In genomic region chr9:37184905-37185867, GRCh38 we compare ENCODE assay signal across 25 cellular contexts.
DNase-seq lines count a peak whose midpoint lies in the region; ATAC-seq and TF ChIP-seq lines count a peak whose summit lies in the region.
"Had no signal": no experiment of that assay in that cellular context is flagged by ENCODE, and none has a peak within 500 bp of the region (broad histone marks: within the 10 kb centered on the region; RNA-seq: fewer than 3 reads in every experiment).

No MANE protein-coding gene starts in this region.

- no peak for ATAC-seq in DND-41 (ENCODE audit: insufficient read depth, low read depth)
- no peak; the same call in 2 of the 3 replicates for ATAC-seq in GM23338
- ATAC-seq: activated CD8-positive, alpha-beta memory T cell treated with anti-CD3 and anti-CD28 coated beads, Interleukin-2, amount 10 ng/mL, durations not matched to agents 7 days and 5 days; mucosa of descending colon had no signal

- DNase-seq in DND-41 (no peak), GM23338 (ENCODE audit: low spot score) (no peak), OCI-M1 (lab: John Stamatoyannopoulos, UW) (peak; percentile 57), lower leg skin (ENCODE audit: low spot score in 2 of 2) (no peak), NCI-H2029 treated with DMSO at 0.1 percent for 48 hours (lab: John Stamatoyannopoulos, UW) (no peak)
- DNase-seq in activated CD4-positive, alpha-beta T cell treated with anti-CD3 and anti-CD28 coated beads, Interleukin-2, amount 10 ng/mL, durations not matched to agents 24 days and 14 days: no peak
- DNase-seq: activated CD4-positive, alpha-beta T cell treated with anti-CD3 and anti-CD28 coated beads, Interleukin-2, amount 50 U/mL, for 1 hour; activated CD8-positive, alpha-beta memory T cell treated with anti-CD3 and anti-CD28 coated beads, Interleukin-2, amount 10 ng/mL, durations not matched to agents 7 days and 5 days; activated naive CD4-positive, alpha-beta T cell treated with Interleukin-2 at 50 U/mL for 16 hours; activated T-cell treated with anti-CD3 and anti-CD28 coated beads, Interleukin-2, amount 50 U/mL, for 48 hours; amygdala; Caco-2; effector CD4-positive, alpha-beta T cell; glutamatergic neuron; HFFc6; mucosa of descending colon; NCI-H1092 treated with DMSO at 0.1 percent for 48 hours; NCI-H1930; NCI-H69 had no signal

- H3K36me3 ChIP-seq in DND-41 (ENCODE audit: insufficient read depth, low read length): peaks cover 10% of the 10 kb centered on the region; the same call in 1 of the 2 replicates
- H3K36me3 ChIP-seq in GM23338 (ENCODE audit: insufficient read depth): no peaks in the 10 kb centered on the region
- H3K36me3 ChIP-seq in liver (ENCODE audit: control insufficient read depth in 4 of 4, insufficient read depth in 3 of 4, low read depth in 1 of 4, low read length in 3 of 4): peaks cover 0 to 4% (median under 1%) of the 10 kb centered on the region in 4 donors
- H3K36me3 ChIP-seq: breast epithelium had no signal

- no peaks in the 10 kb centered on the region for H3F3A ChIP-seq in GM23338 (replicated peaks; ENCODE audit: low read depth)

- peaks cover 5% of the 10 kb centered on the region for H3K27me3 Mint-ChIP-seq in GM23338 (ENCODE audit: insufficient read depth, low read depth, poor library complexity)
- H3K27me3 Mint-ChIP-seq in activated CD4-positive, alpha-beta T cell treated with anti-CD3 and anti-CD28 coated beads, Interleukin-2, amount 10 ng/mL, durations not matched to agents 24 days and 14 days: no peaks in the 10 kb centered on the region
- H3K27me3 Mint-ChIP-seq: activated CD8-positive, alpha-beta memory T cell treated with anti-CD3 and anti-CD28 coated beads, Interleukin-2, amount 10 ng/mL, durations not matched to agents 7 days and 5 days had no signal

- H2AFZ ChIP-seq in DND-41 (ENCODE audit: low read depth, low read length): no peak overlapping the region
- no peak overlapping the region for H2AFZ ChIP-seq in GM23338

- TF ChIP-seq POLR2A in lower leg skin (IDR thresholded peaks at IDR 0.05): no peak

- H3K27ac Mint-ChIP-seq in GM23338: peak overlapping the region; percentile 90
- H3K27ac Mint-ChIP-seq in activated CD4-positive, alpha-beta T cell treated with anti-CD3 and anti-CD28 coated beads, Interleukin-2, amount 10 ng/mL, durations not matched to agents 24 days and 14 days: no peak overlapping the region
- H3K27ac Mint-ChIP-seq: activated CD8-positive, alpha-beta memory T cell treated with anti-CD3 and anti-CD28 coated beads, Interleukin-2, amount 10 ng/mL, durations not matched to agents 7 days and 5 days; HFFc6; nephron had no signal

- no peak overlapping the region for H3K4me3 ChIP-seq in DND-41 (ENCODE audit: low read depth in 1 of 2, low read length in 2 of 2)
- H3K4me3 ChIP-seq in GM23338: no peak overlapping the region
- no peak overlapping the region for H3K4me3 ChIP-seq in liver (ENCODE audit: low read depth in 1 of 3, low read length in 3 of 3)
- H3K4me3 ChIP-seq in lower leg skin (ENCODE audit: low read depth, poor library complexity, severe bottlenecking): no peak overlapping the region
- H3K4me3 ChIP-seq: breast epithelium, lung, mucosa of descending colon had no signal

- H4K20me1 ChIP-seq in DND-41 (ENCODE audit: insufficient read depth, low read length) (no peaks in the 10 kb centered on the region), GM23338 (replicated peaks; ENCODE audit: insufficient read depth) (no peaks in the 10 kb centered on the region)

- H3K9me2 ChIP-seq in GM23338 (ENCODE audit: insufficient read depth): no peaks in the 10 kb centered on the region

- H3K4me1 ChIP-seq in DND-41 (ENCODE audit: insufficient read depth, low read length): peaks cover 7% of the 10 kb centered on the region
- peaks cover 33% of the 10 kb centered on the region for H3K4me1 ChIP-seq in GM23338 (ENCODE audit: insufficient read depth)
- H3K4me1 ChIP-seq in liver (ENCODE audit: control insufficient read depth in 4 of 4, insufficient read depth in 4 of 4, low read length in 3 of 4): peaks cover 0 to 12% (median 4%) of the 10 kb centered on the region in 4 donors
- H3K4me1 ChIP-seq: breast epithelium, Caco-2 had no signal

- no peak overlapping the region for H3K4me3 Mint-ChIP-seq in GM23338
- no peak overlapping the region for H3K4me3 Mint-ChIP-seq in activated CD4-positive, alpha-beta T cell treated with anti-CD3 and anti-CD28 coated beads, Interleukin-2, amount 10 ng/mL, durations not matched to agents 24 days and 14 days
- H3K4me3 Mint-ChIP-seq: activated CD8-positive, alpha-beta memory T cell treated with anti-CD3 and anti-CD28 coated beads, Interleukin-2, amount 10 ng/mL, durations not matched to agents 7 days and 5 days; HFFc6; nephron had no signal

- no peaks in the 10 kb centered on the region for H3K9me3 ChIP-seq in DND-41 (ENCODE audit: insufficient read depth, low read length, severe bottlenecking)
- no peaks in the 10 kb centered on the region for H3K9me3 ChIP-seq in liver (ENCODE audit: control insufficient read depth in 4 of 4, low read length in 3 of 4)
- H3K9me3 ChIP-seq: breast epithelium, Caco-2, mucosa of descending colon had no signal

- H3K4me2 ChIP-seq in DND-41 (ENCODE audit: insufficient read depth, low read length): no peak overlapping the region
- H3K4me2 ChIP-seq in GM23338: peak overlapping the region; percentile 8; the same call in 1 of the 2 replicates

- H3K27me3 ChIP-seq in DND-41 (ENCODE audit: insufficient read depth, low read length, poor library complexity): no peaks in the 10 kb centered on the region
- no peaks in the 10 kb centered on the region for H3K27me3 ChIP-seq in GM23338 (ENCODE audit: insufficient read depth)
- H3K27me3 ChIP-seq in liver (ENCODE audit: control insufficient read depth in 4 of 4, insufficient read depth in 4 of 4, low read length in 3 of 4): no peaks in the 10 kb centered on the region
- H3K27me3 ChIP-seq: breast epithelium had no signal

- H3K36me3 Mint-ChIP-seq in GM23338 (ENCODE audit: low read depth): peaks cover 32% of the 10 kb centered on the region
- H3K36me3 Mint-ChIP-seq in activated CD4-positive, alpha-beta T cell treated with anti-CD3 and anti-CD28 coated beads, Interleukin-2, amount 10 ng/mL, durations not matched to agents 24 days and 14 days (ENCODE audit: low read depth): peaks cover 51% of the 10 kb centered on the region

- H3K79me2 ChIP-seq in DND-41 (ENCODE audit: insufficient read depth, low read length) (peaks cover 17% of the 10 kb centered on the region; the same call in 1 of the 2 replicates), GM23338 (replicated peaks; ENCODE audit: insufficient read depth) (peaks cover 16% of the 10 kb centered on the region)

- peaks cover 9% of the 10 kb centered on the region for H3K9me3 Mint-ChIP-seq in GM23338
- H3K9me3 Mint-ChIP-seq in activated CD4-positive, alpha-beta T cell treated with anti-CD3 and anti-CD28 coated beads, Interleukin-2, amount 10 ng/mL, durations not matched to agents 24 days and 14 days: peaks cover 10% of the 10 kb centered on the region
- H3K9me3 Mint-ChIP-seq: HFFc6 had no signal

- TF ChIP-seq CTCF in DND-41 (IDR thresholded peaks at IDR 0.05; ENCODE audit: borderline replicate concordance, extremely low read depth, low read length, poor library complexity, severe bottlenecking) (no peak), GM23338 (conservative IDR thresholded peaks at IDR 0.05; ENCODE audit: low read depth in 2 of 2) (no peak), liver (IDR thresholded peaks at IDR 0.05; ENCODE audit: low read depth, low read length, missing input control) (no peak), lower leg skin (IDR thresholded peaks at IDR 0.05) (no peak)

- H3K27ac ChIP-seq in DND-41 (ENCODE audit: low read length): peak overlapping the region; percentile 10; the same call in 1 of the 2 replicates
- peak overlapping the region; percentile 78 for H3K27ac ChIP-seq in GM23338 (ENCODE audit: low read depth)
- no peak overlapping the region for H3K27ac ChIP-seq in liver (ENCODE audit: low read depth in 1 of 2, low read length in 2 of 2)
- H3K27ac ChIP-seq: breast epithelium, C4-2B, epithelial cell of prostate had no signal

- no peak for TF ChIP-seq RAD21 in liver (IDR thresholded peaks at IDR 0.05)

- 43% methylated on average over 4 of the region's 4 CpGs for WGBS in liver
- 94 to 96% methylated on average over 4 of the region's 4 CpGs for WGBS in lower leg skin, 2 donors

- H3K9ac ChIP-seq in DND-41 (ENCODE audit: low read depth, low read length) (no peak overlapping the region), liver (ENCODE audit: low read depth in 1 of 2, low read length in 2 of 2) (no peak overlapping the region)

- intact Hi-C loops in lower leg skin (cut with DNase I; ENCODE audit: low total_unique reads): no loop called here
- intact Hi-C loops in activated CD4-positive, alpha-beta T cell treated with anti-CD3 and anti-CD28 coated beads, Interleukin-2, amount 10 ng/mL, durations not matched to agents 24 days and 14 days (cut with micrococcal nuclease): loop anchor here (5.0 kb wide), 2 partner anchors 38 to 107 kb away; no protein-coding TSS in a partner anchor

- peaks cover 31% of the 10 kb centered on the region for H3K4me1 Mint-ChIP-seq in GM23338
- peaks cover 19% of the 10 kb centered on the region for H3K4me1 Mint-ChIP-seq in activated CD4-positive, alpha-beta T cell treated with anti-CD3 and anti-CD28 coated beads, Interleukin-2, amount 10 ng/mL, durations not matched to agents 24 days and 14 days
- H3K4me1 Mint-ChIP-seq: nephron had no signal

TF ChIP-seq in GM23338, 12 proteins besides CTCF, POLR2A, EP300 and RAD21 (continues in another document):
- TF ChIP-seq ETS1 (IDR thresholded peaks at IDR 0.05) (no peak), ZNF114 (CRISPR knock-in tag; IDR thresholded peaks at IDR 0.05) (no peak)

TF ChIP-seq in liver, 16 proteins besides CTCF, POLR2A, EP300 and RAD21:
- no peak for TF ChIP-seq JUND (IDR thresholded peaks at IDR 0.05)
- peak; percentile 58 to 72 for TF ChIP-seq HNF4A (conservative IDR thresholded peaks at IDR 0.05)

Comparison
In these comparisons a context has a peak if more than half of its experiments do, and no peak if none do; other contexts are left out.
1. H3K27ac ChIP-seq: peak in DND-41 (single experiment) and GM23338 (single experiment); none in liver (0 of 2).